5 cellular contexts compared by ENCODE assay signal in genomic region chr15:72629068-72629570, GRCh38. TPM values are rescaled to one million over a fixed set of nuclear protein-coding genes. Genes with fewer than 3 reads are reported as not detected.
"Had no signal": no experiment of that assay in that cellular context is flagged by ENCODE, and none has a peak within 500 bp of the region (broad histone marks: within the 10 kb centered on the region; RNA-seq: fewer than 3 reads in every experiment).

No MANE protein-coding gene starts in this region.

RNA-seq across cellular contexts. Expression of gene GOLGA6B, which starts 25.4 kb away (rescaled TPM):
- total RNA-seq: H4, HepG2, HFFc6 had no signal
- polyA plus RNA-seq: IgD-negative memory B cell had no signal

RNA-seq across cellular contexts. Expression of gene HIGD2B, which starts 56.9 kb away (rescaled TPM):
- total RNA-seq: H4, HepG2, HFFc6, HT1080 had no signal
- polyA plus RNA-seq: HepG2, IgD-negative memory B cell had no signal
